13 cellular contexts compared by ENCODE assay signal in the genomic region with DNA sequence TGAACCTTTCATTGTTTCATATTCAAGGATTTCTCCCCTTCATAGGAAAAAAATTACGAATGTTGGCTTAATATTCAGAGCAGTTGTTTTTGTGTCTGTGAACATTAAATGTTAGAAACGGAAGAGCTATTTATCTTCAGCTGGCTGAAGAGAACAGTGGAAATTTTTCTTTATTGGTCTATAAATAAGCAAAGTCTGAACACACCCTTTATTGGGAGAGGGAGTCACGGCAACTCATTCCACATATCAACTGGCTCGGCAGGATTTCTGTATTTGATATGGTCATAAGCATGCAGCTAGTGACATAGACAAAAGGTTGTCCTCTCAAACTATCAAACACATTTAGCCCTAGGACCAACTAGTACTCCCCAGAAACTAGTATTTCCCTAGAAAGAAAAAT.
"Had no signal": no experiment of that assay in that cellular context is flagged by ENCODE, and none has a peak within 500 bp of the region (broad histone marks: within the 10 kb centered on the region; RNA-seq: fewer than 3 reads in every experiment).

No MANE protein-coding gene starts in this region.

- H3K9me3 ChIP-seq: gastroesophageal sphincter, sigmoid colon, upper lobe of right lung had no signal

- H3K4me3 ChIP-seq: gastroesophageal sphincter, sigmoid colon, upper lobe of right lung had no signal

- DNase-seq: activated naive CD4-positive, alpha-beta T cell treated with anti-CD3 and anti-CD28 coated beads, Interleukin-2, amount 10 ng/mL, durations not matched to agents 7 days and 5 days; caudate nucleus; cortex of kidney; effector memory CD4-positive, alpha-beta T cell; kidney; midbrain; naive thymus-derived CD8-positive, alpha-beta T cell; sigmoid colon; stimulated activated CD4-positive, alpha-beta T cell treated with anti-CD3 and anti-CD28 coated beads, Interleukin-2, amount 100 ng/mL, for 48 hours; T-helper 2 cell; upper lobe of right lung had no signal

- H3K4me1 ChIP-seq: upper lobe of right lung had no signal

- H3K27me3 ChIP-seq: sigmoid colon, upper lobe of right lung had no signal

- ATAC-seq: activated CD4-positive, CD25-positive, alpha-beta regulatory T cell treated with anti-CD3 and anti-CD28 coated beads, Interleukin-2, amount 50 U/mL, for 24 hours; gastroesophageal sphincter; naive thymus-derived CD8-positive, alpha-beta T cell; upper lobe of right lung had no signal

- H3K36me3 ChIP-seq: gastroesophageal sphincter, sigmoid colon, upper lobe of right lung had no signal

- H3K27ac ChIP-seq: sigmoid colon, upper lobe of right lung had no signal
